In genomic region chr3:43317461-43318316, GRCh38 we compare ENCODE assay signal across 1 cellular context.
TF ChIP-seq lines count a peak whose summit lies in the region.

No MANE protein-coding gene starts in this region.

TF ChIP-seq in H1, 55 proteins besides CTCF, POLR2A, EP300 and RAD21:
- TF ChIP-seq YY1 (IDR thresholded peaks at IDR 0.05; ENCODE audit: low read depth, low read length): no peak
- no peak for TF ChIP-seq ZNF274 (IDR thresholded peaks at IDR 0.05; ENCODE audit: borderline replicate concordance, extremely low read depth, low read length)
- no peak for TF ChIP-seq KDM4A (IDR thresholded peaks at IDR 0.05; ENCODE audit: low read depth, low read length, severe bottlenecking)
